Comparison of ENCODE assay signal across 8 cellular contexts in genomic region chr1:89820423-89821321, GRCh38. TPM values are rescaled to one million over a fixed set of nuclear protein-coding genes. Genes with fewer than 3 reads are reported as not detected.
DNase-seq lines count a peak whose midpoint lies in the region; ATAC-seq and TF ChIP-seq lines count a peak whose summit lies in the region.

LRRC8D (plus strand) TSS chr1:89821032; CDS start chr1:89933069, 112,037 bp downstream.

- H3K36me3 ChIP-seq in liver (ENCODE audit: control insufficient read depth in 4 of 4, insufficient read depth in 3 of 4, low read depth in 1 of 4, low read length in 3 of 4), result peaks cover 0 to 2% (median 0%) of the 10 kb centered on the region in 4 donors

- peak in 1 of 2 donors; percentile 46 for TF ChIP-seq RAD21 in liver (IDR thresholded peaks at IDR 0.05)

- H3K9ac ChIP-seq in liver (ENCODE audit: low read depth in 1 of 2, low read length in 2 of 2), result peak within 1 kb of the TSS; percentile 68 to 80

- DNase-seq in C1 segment of cervical spinal cord (lab: John Stamatoyannopoulos, UW), result peak; percentile 30 to 96 (median 88)
- DNase-seq in GM19240 (ENCODE audit: insufficient read length, low spot score), result peak; percentile 52
- peak; percentile 92 for DNase-seq in NCI-H526 treated with DMSO at 0.1 percent for 48 hours (lab: John Stamatoyannopoulos, UW)
- DNase-seq in activated CD4-positive, alpha-beta T cell treated with anti-CD3 and anti-CD28 coated beads, Interleukin-2, amount 50 U/mL, for 24 hours (ENCODE audit: low read depth in 1 of 2, low spot score in 1 of 2), result peak; percentile 37 to 42
- peak; percentile 53 to 88 for DNase-seq in dermis microvascular lymphatic vessel endothelial cell (ENCODE audit: low read depth in 2 of 2)
- DNase-seq in stimulated activated CD4-positive, alpha-beta T cell treated with anti-CD3 and anti-CD28 coated beads, Interleukin-4, amount 100 ng/mL, for 24 hours, result peak; percentile 69

- no peak for TF ChIP-seq CTCF in liver (IDR thresholded peaks at IDR 0.05; ENCODE audit: low read depth, low read length, missing input control)

- WGBS in liver, result under 1% methylated on average over 82 of the region's 82 CpGs

- H3K4me1 ChIP-seq in liver (ENCODE audit: control insufficient read depth in 4 of 4, insufficient read depth in 4 of 4, low read length in 3 of 4), result peaks cover 3 to 31% (median 21%) of the 10 kb centered on the region in 4 donors

- no peaks in the 10 kb centered on the region for H3K27me3 ChIP-seq in liver (ENCODE audit: control insufficient read depth in 4 of 4, insufficient read depth in 4 of 4, low read length in 3 of 4)

- peak within 1 kb of the TSS; percentile 79 to 80 for H3K27ac ChIP-seq in liver (ENCODE audit: low read depth in 1 of 2, low read length in 2 of 2)

- ATAC-seq in HG03442 (IDR thresholded peaks at IDR 0.05; ENCODE audit: unreplicated experiment), result peak; percentile 76

- H3K9me3 ChIP-seq in liver (ENCODE audit: control insufficient read depth in 4 of 4, low read length in 3 of 4), result no peaks in the 10 kb centered on the region

- H3K4me3 ChIP-seq in liver (ENCODE audit: low read depth in 1 of 3, low read length in 3 of 3), result peak within 1 kb of the TSS; percentile 88 to 99 (median 92)

TF ChIP-seq in liver, 16 proteins besides CTCF, POLR2A, EP300 and RAD21:
- TF ChIP-seq, protein P1, sequence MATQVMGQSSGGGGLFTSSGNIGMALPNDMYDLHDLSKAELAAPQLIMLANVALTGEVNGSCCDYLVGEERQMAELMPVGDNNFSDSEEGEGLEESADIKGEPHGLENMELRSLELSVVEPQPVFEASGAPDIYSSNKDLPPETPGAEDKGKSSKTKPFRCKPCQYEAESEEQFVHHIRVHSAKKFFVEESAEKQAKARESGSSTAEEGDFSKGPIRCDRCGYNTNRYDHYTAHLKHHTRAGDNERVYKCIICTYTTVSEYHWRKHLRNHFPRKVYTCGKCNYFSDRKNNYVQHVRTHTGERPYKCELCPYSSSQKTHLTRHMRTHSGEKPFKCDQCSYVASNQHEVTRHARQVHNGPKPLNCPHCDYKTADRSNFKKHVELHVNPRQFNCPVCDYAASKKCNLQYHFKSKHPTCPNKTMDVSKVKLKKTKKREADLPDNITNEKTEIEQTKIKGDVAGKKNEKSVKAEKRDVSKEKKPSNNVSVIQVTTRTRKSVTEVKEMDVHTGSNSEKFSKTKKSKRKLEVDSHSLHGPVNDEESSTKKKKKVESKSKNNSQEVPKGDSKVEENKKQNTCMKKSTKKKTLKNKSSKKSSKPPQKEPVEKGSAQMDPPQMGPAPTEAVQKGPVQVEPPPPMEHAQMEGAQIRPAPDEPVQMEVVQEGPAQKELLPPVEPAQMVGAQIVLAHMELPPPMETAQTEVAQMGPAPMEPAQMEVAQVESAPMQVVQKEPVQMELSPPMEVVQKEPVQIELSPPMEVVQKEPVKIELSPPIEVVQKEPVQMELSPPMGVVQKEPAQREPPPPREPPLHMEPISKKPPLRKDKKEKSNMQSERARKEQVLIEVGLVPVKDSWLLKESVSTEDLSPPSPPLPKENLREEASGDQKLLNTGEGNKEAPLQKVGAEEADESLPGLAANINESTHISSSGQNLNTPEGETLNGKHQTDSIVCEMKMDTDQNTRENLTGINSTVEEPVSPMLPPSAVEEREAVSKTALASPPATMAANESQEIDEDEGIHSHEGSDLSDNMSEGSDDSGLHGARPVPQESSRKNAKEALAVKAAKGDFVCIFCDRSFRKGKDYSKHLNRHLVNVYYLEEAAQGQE (IDR thresholded peaks at IDR 0.05), result peak; percentile 34
- TF ChIP-seq YY1 (IDR thresholded peaks at IDR 0.05), result peak; percentile 54
- peak; percentile 51 for TF ChIP-seq TAF1 (conservative IDR thresholded peaks at IDR 0.05)
- no peak for TF ChIP-seq ATF3 (IDR thresholded peaks at IDR 0.05)
- no peak for TF ChIP-seq RXRA (IDR thresholded peaks at IDR 0.05)
- no peak for TF ChIP-seq FOXA1 (IDR thresholded peaks at IDR 0.05)
- TF ChIP-seq HNF4A (conservative IDR thresholded peaks at IDR 0.05), result no peak
- TF ChIP-seq MAX (IDR thresholded peaks at IDR 0.05), result peak; percentile 72
- peak; percentile 54 for TF ChIP-seq SP1 (IDR thresholded peaks at IDR 0.05)
- TF ChIP-seq GABPA (IDR thresholded peaks at IDR 0.05 in 1 of 2, conservative IDR thresholded peaks at IDR 0.05 in 1 of 2), result no peak
- TF ChIP-seq JUND (IDR thresholded peaks at IDR 0.05), result no peak
- no peak for TF ChIP-seq HNF4G (IDR thresholded peaks at IDR 0.05)
- no peak for TF ChIP-seq NR2F2 (IDR thresholded peaks at IDR 0.05)
- no peak for TF ChIP-seq EGR1 (IDR thresholded peaks at IDR 0.05; ENCODE audit: low read depth in 2 of 2)
- TF ChIP-seq FOXA2 (IDR thresholded peaks at IDR 0.05), result no peak
- no peak for TF ChIP-seq ZBTB33 (IDR thresholded peaks at IDR 0.05)

RNA-seq across cellular contexts. Expression of gene LRRC8D, which starts in this region (rescaled TPM):
- total RNA-seq in dermis microvascular lymphatic vessel endothelial cell (8.3 and 10.0 TPM in 2 replicates), liver (10 to 100 TPM; 17.1 to 17.4 TPM)
- polyA plus RNA-seq in liver, result 10 to 100 TPM in 1 of 2 donors, 1 to 10 TPM in 1; 7.1 to 11.7 TPM

Comparison
In these comparisons a context has a peak if more than half of its experiments do, and no peak if none do; other contexts are left out.
1. Peak in every context shown above with its lines: DNase-seq, ATAC-seq, H3K4me3 ChIP-seq and H3K27ac ChIP-seq.
2. DNase-seq: peak in every context shown above with its lines; median percentile 92 in NCI-H526 treated with DMSO at 0.1 percent for 48 hours; 88 in C1 segment of cervical spinal cord; 70 in dermis microvascular lymphatic vessel endothelial cell; 69 in stimulated activated CD4-positive, alpha-beta T cell treated with anti-CD3 and anti-CD28 coated beads, Interleukin-4, amount 100 ng/mL, for 24 hours; 52 in GM19240; 40 in activated CD4-positive, alpha-beta T cell treated with anti-CD3 and anti-CD28 coated beads, Interleukin-2, amount 50 U/mL, for 24 hours.